ENCODE assay signal across 8 cellular contexts in genomic region chr1:58573705-58574591, GRCh38. TPM values are rescaled to one million over a fixed set of nuclear protein-coding genes. Genes with fewer than 3 reads are reported as not detected.
DNase-seq lines count a peak whose midpoint lies in the region; ATAC-seq and TF ChIP-seq lines count a peak whose summit lies in the region.

No MANE protein-coding gene starts in this region.

- H3K27me3 ChIP-seq in colonic mucosa (peaks cover 24% of the 10 kb centered on the region), H9 (ENCODE audit: insufficient read depth, low read length) (peaks cover 15% of the 10 kb centered on the region; the same call in 1 of the 2 replicates)

- H3K23me2 ChIP-seq in H9 (ENCODE audit: insufficient read length, low read depth, low read length, poor library complexity, severe bottlenecking): peaks cover 5% of the 10 kb centered on the region

- H3K27ac ChIP-seq in colonic mucosa (no peak overlapping the region), H9 (ENCODE audit: insufficient read length, low read depth, low read length) (no peak overlapping the region)

- H3K79me1 ChIP-seq in H9 (ENCODE audit: insufficient read depth, low read depth, low read length, poor library complexity, severe bottlenecking): no peaks in the 10 kb centered on the region

- H2AK5ac ChIP-seq in H9 (ENCODE audit: insufficient read length, low read length): no peak overlapping the region

- H3K27ac Mint-ChIP-seq in H9: no peak overlapping the region

- no peak overlapping the region for H3T11ph ChIP-seq in H9 (ENCODE audit: low read length)

- H3K56ac ChIP-seq in H9 (ENCODE audit: insufficient read length, low read depth, low read length): no peak overlapping the region

- no peak overlapping the region for H4K8ac ChIP-seq in H9 (replicated peaks; ENCODE audit: insufficient read length, low read depth, low read length)

- H3K14ac ChIP-seq in H9 (ENCODE audit: insufficient read depth, low read length): no peak overlapping the region

- peaks cover 23 to 29% of the 10 kb centered on the region in 2 experiments for H3K4me1 Mint-ChIP-seq in H9

- no peak overlapping the region for H3K4me3 Mint-ChIP-seq in H9

- no peak overlapping the region for H2BK5ac ChIP-seq in H9 (ENCODE audit: insufficient read length, low read length)

- no peak overlapping the region for H3K4ac ChIP-seq in H9 (ENCODE audit: low read depth, low read length)

- no peak overlapping the region for H2BK15ac ChIP-seq in H9 (ENCODE audit: low read depth, low read length)

- H3K9me3 Mint-ChIP-seq in H9: peaks cover 0 to 9% of the 10 kb centered on the region in 2 experiments; a peak in 2 of 5 replicates

- H3K9me3 ChIP-seq in colonic mucosa (no peaks in the 10 kb centered on the region), H9 (ENCODE audit: control insufficient read depth, low read depth, low read length) (no peaks in the 10 kb centered on the region)

- H3K18ac ChIP-seq in H9 (ENCODE audit: insufficient read length, low read depth, low read length): no peak overlapping the region

- intact Hi-C loops in colonic mucosa (cut with DNase I): no loop called here

- no peak for TF ChIP-seq CTCF in colonic mucosa (IDR thresholded peaks at IDR 0.05)
- no peak for TF ChIP-seq CTCF in H9 (conservative IDR thresholded peaks at IDR 0.05)

- DNase-seq in NAMALWA (ENCODE audit: low spot score) (peak; percentile 6), colonic mucosa (no peak), NCI-H524 treated with DMSO at 0.1 percent for 48 hours (lab: John Stamatoyannopoulos, UW) (no peak), NOMO-1 treated with DMSO at 0.1 percent for 48 hours (lab: John Stamatoyannopoulos, UW; ENCODE audit: unreplicated experiment) (no peak), H9 (no peak)

- peaks cover 0 to 9% (median 4%) of the 10 kb centered on the region in 3 experiments; a peak in 3 of 7 replicates for H3K36me3 Mint-ChIP-seq in H9 (ENCODE audit: insufficient read depth in 1 of 3, low read depth in 3 of 3)

- no peak overlapping the region for H3K9ac ChIP-seq in colonic mucosa (ENCODE audit: low read depth in 2 of 2, low read length in 2 of 2)
- H3K9ac ChIP-seq in H9 (ENCODE audit: extremely low read depth, insufficient read length, low read length): no peak overlapping the region

- H2BK12ac ChIP-seq in H9 (ENCODE audit: insufficient read length, low read depth, low read length): no peak overlapping the region

- H3K79me2 ChIP-seq in H9 (ENCODE audit: insufficient read depth, low read length): no peaks in the 10 kb centered on the region

- no peaks in the 10 kb centered on the region for H4K20me1 ChIP-seq in H9 (ENCODE audit: control insufficient read depth, insufficient read depth, insufficient read length)

- H3K27me3 Mint-ChIP-seq in H9 (ENCODE audit: low read depth): peaks cover 41% of the 10 kb centered on the region

- no peak overlapping the region for H3K4me2 ChIP-seq in H9 (ENCODE audit: insufficient read depth, insufficient read length, low read length)

- H3K23ac ChIP-seq in H9 (ENCODE audit: insufficient read length, low read depth, low read length): no peak overlapping the region

- H3K4me1 ChIP-seq in colonic mucosa (peaks cover 12% of the 10 kb centered on the region), H9 (ENCODE audit: insufficient read depth, low read length) (peaks cover 2% of the 10 kb centered on the region; the same call in 1 of the 2 replicates)

- no peak overlapping the region for H2BK120ac ChIP-seq in H9 (ENCODE audit: low read depth, low read length, poor library complexity, severe bottlenecking)

- no peak overlapping the region for H2BK20ac ChIP-seq in H9 (ENCODE audit: low read depth, low read length, poor library complexity, severe bottlenecking)

- H3K36me3 ChIP-seq in colonic mucosa: no peaks in the 10 kb centered on the region

- peak; percentile 95 for ATAC-seq in GM18498 (IDR thresholded peaks at IDR 0.05; ENCODE audit: unreplicated experiment)
- ATAC-seq in GM21786 (IDR thresholded peaks at IDR 0.05; ENCODE audit: unreplicated experiment): peak; percentile 95
- peak; percentile 58 for ATAC-seq in esophagus mucosa

- no peak overlapping the region for H4K91ac ChIP-seq in H9 (ENCODE audit: insufficient read length, low read depth, low read length)

- no peak overlapping the region for H4K5ac ChIP-seq in H9 (ENCODE audit: insufficient read length, low read depth, low read length)

- no CpG with 5 or more reads among the region's 4 CpGs for WGBS in H9 (ENCODE audit: extremely low coverage, insufficient read length, low lambda C conversion rate)

- no peak overlapping the region for H2AFZ ChIP-seq in H9 (ENCODE audit: low read length)

- no peak overlapping the region for H3K4me3 ChIP-seq in colonic mucosa

RNA-seq across cellular contexts. Expression of gene TACSTD2, which starts 3.1 kb away (rescaled TPM):
- total RNA-seq in esophagus mucosa (988 TPM), colonic mucosa (1 to 10 TPM in 1 of 2 donors, under 1 TPM in 1; 0.52 to 1.2 TPM), H9 (2021) (1.2 and 1.5 TPM in 2 replicates)

RNA-seq across cellular contexts. Expression of gene OMA1, which starts 27.4 kb away (rescaled TPM):
- total RNA-seq in esophagus mucosa: 22.2 TPM
- 10 to 100 TPM; 30.4 to 32.3 TPM for total RNA-seq in colonic mucosa
- 11.0 and 12.9 TPM in 2 replicates for total RNA-seq in H9 (2021)

Comparison
In these comparisons a context has a peak if more than half of its experiments do, and no peak if none do; other contexts are left out.
1. RNA of gene TACSTD2, which starts 3.1 kb away (total RNA-seq): 988 TPM in esophagus mucosa (single experiment); 0.52 to 1.2 TPM in colonic mucosa and 1.2 to 1.5 TPM in H9; every median in the first group is over 100 times any median in the second.
2. Peak in every context shown above with its lines, with median percentiles within 50 percentile points of each other: ATAC-seq.